19 cellular contexts compared by ENCODE assay signal in genomic region chr6:152309006-152309405, GRCh38.
"Had no signal": no experiment of that assay in that cellular context is flagged by ENCODE, and none has a peak within 500 bp of the region (broad histone marks: within the 10 kb centered on the region; RNA-seq: fewer than 3 reads in every experiment).

No MANE protein-coding gene starts in this region.

- H3K27me3 ChIP-seq: brain microvascular endothelial cell, esophagus squamous epithelium, gastroesophageal sphincter had no signal

- H3K4me3 ChIP-seq: esophagus squamous epithelium, gastroesophageal sphincter had no signal

- DNase-seq: amniotic stem cell, brain microvascular endothelial cell, cortex of kidney, dermis blood vessel endothelial cell, erythroblast, esophagus squamous epithelium, foreskin melanocyte had no signal

- H3K4me1 ChIP-seq: gastroesophageal sphincter had no signal

- H3K36me3 Mint-ChIP-seq: activated CD4-positive, alpha-beta memory T cell treated with anti-CD3 and anti-CD28 coated beads for 36 hours; activated CD8-positive, alpha-beta memory T cell treated with anti-CD3 and anti-CD28 coated beads, Interleukin-2, amount 10 ng/mL, durations not matched to agents 7 days and 5 days; activated naive CD4-positive, alpha-beta T cell treated with anti-CD3 and anti-CD28 coated beads, Interleukin-2, amount 50 U/mL, for 24 hours; activated naive CD8-positive, alpha-beta T cell treated with anti-CD3 and anti-CD28 coated beads, Interleukin-2, amount 10 ng/mL, durations not matched to agents 7 days and 5 days had no signal

- H3K4me3 Mint-ChIP-seq: activated CD4-positive, alpha-beta memory T cell treated with anti-CD3 and anti-CD28 coated beads for 36 hours; activated CD4-positive, alpha-beta T cell treated with anti-CD3 and anti-CD28 coated beads for 36 hours; activated CD4-positive, alpha-beta T cell treated with anti-CD3 and anti-CD28 coated beads, Interleukin-2, amount 10 ng/mL, durations not matched to agents 24 days and 14 days; activated CD8-positive, alpha-beta memory T cell treated with anti-CD3 and anti-CD28 coated beads, Interleukin-2, amount 10 ng/mL, durations not matched to agents 7 days and 5 days; activated CD8-positive, alpha-beta T cell treated with anti-CD3 and anti-CD28 coated beads, Interleukin-2, amount 10 ng/mL, durations not matched to agents 7 days and 5 days; activated naive CD4-positive, alpha-beta T cell treated with anti-CD3 and anti-CD28 coated beads for 36 hours; activated naive CD4-positive, alpha-beta T cell treated with anti-CD3 and anti-CD28 coated beads, Interleukin-2, amount 50 U/mL, for 24 hours; activated naive CD8-positive, alpha-beta T cell treated with anti-CD3 and anti-CD28 coated beads, Interleukin-2, amount 10 ng/mL, durations not matched to agents 7 days and 5 days; activated T-helper 1 cell treated with anti-CD3 and anti-CD28 coated beads, Interleukin-12 subunit alpha, Interleukin-12 subunit beta, Interleukin-2, Interleukin-4 antibody, amounts not matched to agents 30 ng/mL and 10 ng/mL and 1 ng/mL, durations not matched to agents 14 hours and 24 hours and 36 hours; effector memory CD8-positive, alpha-beta T cell had no signal

- H3K27ac Mint-ChIP-seq: activated CD4-positive, alpha-beta T cell treated with anti-CD3 and anti-CD28 coated beads for 36 hours; activated CD4-positive, alpha-beta T cell treated with anti-CD3 and anti-CD28 coated beads, Interleukin-2, amount 10 ng/mL, durations not matched to agents 24 days and 14 days; activated CD8-positive, alpha-beta memory T cell treated with anti-CD3 and anti-CD28 coated beads, Interleukin-2, amount 10 ng/mL, durations not matched to agents 7 days and 5 days; activated CD8-positive, alpha-beta T cell treated with anti-CD3 and anti-CD28 coated beads, Interleukin-2, amount 10 ng/mL, durations not matched to agents 7 days and 5 days; activated naive CD4-positive, alpha-beta T cell treated with anti-CD3 and anti-CD28 coated beads for 36 hours; activated naive CD4-positive, alpha-beta T cell treated with anti-CD3 and anti-CD28 coated beads, Interleukin-2, amount 50 U/mL, for 24 hours; activated T-helper 1 cell treated with anti-CD3 and anti-CD28 coated beads, Interleukin-12 subunit alpha, Interleukin-12 subunit beta, Interleukin-2, Interleukin-4 antibody, amounts not matched to agents 30 ng/mL and 10 ng/mL and 1 ng/mL, durations not matched to agents 14 hours and 24 hours and 36 hours; activated T-helper 2 cell treated with anti-CD3 and anti-CD28 coated beads, Interferon-gamma antibody, Interleukin-2, Interleukin-4, amounts not matched to agents 10 μg/mL and 5 μg/mL and 100 μg/mL, durations not matched to agents 14 hours and 24 hours and 36 hours had no signal

- ATAC-seq: gastroesophageal sphincter had no signal

- H3K9me3 ChIP-seq: esophagus squamous epithelium, gastroesophageal sphincter had no signal

- H3K27ac ChIP-seq: brain microvascular endothelial cell, esophagus squamous epithelium, gastroesophageal sphincter had no signal

- H3K9me3 Mint-ChIP-seq: activated CD4-positive, alpha-beta memory T cell treated with anti-CD3 and anti-CD28 coated beads for 36 hours; activated naive CD4-positive, alpha-beta T cell treated with anti-CD3 and anti-CD28 coated beads for 36 hours; activated naive CD4-positive, alpha-beta T cell treated with anti-CD3 and anti-CD28 coated beads, Interleukin-2, amount 50 U/mL, for 24 hours; activated naive CD8-positive, alpha-beta T cell treated with anti-CD3 and anti-CD28 coated beads, Interleukin-2, amount 10 ng/mL, durations not matched to agents 7 days and 5 days; activated T-helper 1 cell treated with anti-CD3 and anti-CD28 coated beads, Interleukin-12 subunit alpha, Interleukin-12 subunit beta, Interleukin-2, Interleukin-4 antibody, amounts not matched to agents 30 ng/mL and 10 ng/mL and 1 ng/mL, durations not matched to agents 14 hours and 24 hours and 36 hours; activated T-helper 2 cell treated with anti-CD3 and anti-CD28 coated beads, Interferon-gamma antibody, Interleukin-2, Interleukin-4, amounts not matched to agents 10 μg/mL and 5 μg/mL and 100 μg/mL, durations not matched to agents 14 hours and 24 hours and 36 hours; effector memory CD8-positive, alpha-beta T cell had no signal

- H3K27me3 Mint-ChIP-seq: activated CD4-positive, alpha-beta memory T cell treated with anti-CD3 and anti-CD28 coated beads for 36 hours; activated CD4-positive, alpha-beta T cell treated with anti-CD3 and anti-CD28 coated beads for 36 hours; activated CD8-positive, alpha-beta memory T cell treated with anti-CD3 and anti-CD28 coated beads, Interleukin-2, amount 10 ng/mL, durations not matched to agents 7 days and 5 days; activated naive CD4-positive, alpha-beta T cell treated with anti-CD3 and anti-CD28 coated beads, Interleukin-2, amount 50 U/mL, for 24 hours; effector memory CD8-positive, alpha-beta T cell had no signal
